Comparison of ENCODE assay signal across 8 cellular contexts in the genomic region with DNA sequence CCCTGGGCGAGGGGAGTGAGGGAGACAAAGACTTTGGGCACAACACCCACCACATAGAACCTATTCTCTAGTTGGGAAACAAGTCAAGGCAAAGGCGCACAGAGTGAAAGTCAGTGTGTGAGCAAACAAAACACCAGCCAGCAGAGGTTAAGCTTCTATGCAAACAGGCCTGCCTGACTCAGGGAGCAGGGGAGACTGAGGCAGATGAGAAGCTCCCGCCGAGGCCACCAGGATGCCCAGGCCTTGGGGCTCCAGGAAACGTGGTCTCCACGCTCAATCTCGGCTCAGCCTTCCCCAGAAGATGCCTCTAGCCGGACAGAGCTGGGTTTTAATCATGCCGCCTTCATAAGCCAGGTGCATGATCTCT.
DNase-seq lines count a peak whose midpoint lies in the region; ATAC-seq and TF ChIP-seq lines count a peak whose summit lies in the region.

No MANE protein-coding gene starts in this region.

- no peaks in the 10 kb centered on the region for H3K36me3 Mint-ChIP-seq in activated CD8-positive, alpha-beta T cell treated with anti-CD3 and anti-CD28 coated beads, Interleukin-2, amount 10 ng/mL, durations not matched to agents 7 days and 5 days (ENCODE audit: low read depth)
- no peaks in the 10 kb centered on the region for H3K36me3 Mint-ChIP-seq in natural killer cell treated with Interleukin-12 subunit alpha and Interleukin-12 subunit beta and Interleukin-15 and Interleukin-18, amount 100 ng/mL, for 72 hours

- H3K27me3 Mint-ChIP-seq in activated CD8-positive, alpha-beta T cell treated with anti-CD3 and anti-CD28 coated beads, Interleukin-2, amount 10 ng/mL, durations not matched to agents 7 days and 5 days (ENCODE audit: low read depth) = peaks cover 40% of the 10 kb centered on the region
- peaks cover 13 to 21% of the 10 kb centered on the region in 2 donors for H3K27me3 Mint-ChIP-seq in natural killer cell treated with Interleukin-12 subunit alpha and Interleukin-12 subunit beta and Interleukin-15 and Interleukin-18, amount 100 ng/mL, for 72 hours

- in situ Hi-C loops in GM13977 (cut with MboI; ENCODE audit: low pct_unique_long_range_greater_than_20kb, low sequenced_read_pairs, unreplicated experiment) = no loop called here

- peak; percentile 7 for ATAC-seq in HG02759 (IDR thresholded peaks at IDR 0.05; ENCODE audit: unreplicated experiment)
- ATAC-seq in activated CD8-positive, alpha-beta T cell treated with anti-CD3 and anti-CD28 coated beads, Interleukin-2, amount 10 ng/mL, durations not matched to agents 7 days and 5 days = peak; percentile 22
- ATAC-seq in natural killer cell treated with Interleukin-12 subunit alpha and Interleukin-12 subunit beta and Interleukin-15 and Interleukin-18, amount 100 ng/mL, for 72 hours = no peak

- POLR2A ChIA-PET in activated CD8-positive, alpha-beta T cell treated with anti-CD3 and anti-CD28 coated beads, Interleukin-2, amount 10 ng/mL, durations not matched to agents 7 days and 5 days (lab: Charles Lee) = no interaction called here

- TF ChIP-seq CTCF in GM13977 (IDR thresholded peaks at IDR 0.05; ENCODE audit: extremely low read depth, insufficient read depth, missing control alignments) = peak; percentile 27

- CTCF ChIA-PET in activated CD8-positive, alpha-beta T cell treated with anti-CD3 and anti-CD28 coated beads, Interleukin-2, amount 10 ng/mL, durations not matched to agents 7 days and 5 days (lab: Charles Lee) = interaction anchor here (0.5 to 5.2 kb wide), 39 partner anchors 8 to 558 kb away, joined by 3 to 41 read pairs (median 4); no protein-coding TSS in a partner anchor

- no peak overlapping the region for H3K4me3 Mint-ChIP-seq in activated CD8-positive, alpha-beta T cell treated with anti-CD3 and anti-CD28 coated beads, Interleukin-2, amount 10 ng/mL, durations not matched to agents 7 days and 5 days
- peak overlapping the region; percentile 73 for H3K4me3 Mint-ChIP-seq in natural killer cell treated with Interleukin-12 subunit alpha and Interleukin-12 subunit beta and Interleukin-15 and Interleukin-18, amount 100 ng/mL, for 72 hours

- no peaks in the 10 kb centered on the region for H3K9me3 Mint-ChIP-seq in activated CD8-positive, alpha-beta T cell treated with anti-CD3 and anti-CD28 coated beads, Interleukin-2, amount 10 ng/mL, durations not matched to agents 7 days and 5 days (ENCODE audit: insufficient read depth)
- H3K9me3 Mint-ChIP-seq in natural killer cell treated with Interleukin-12 subunit alpha and Interleukin-12 subunit beta and Interleukin-15 and Interleukin-18, amount 100 ng/mL, for 72 hours = no peaks in the 10 kb centered on the region

- no peak overlapping the region for H3K27ac Mint-ChIP-seq in activated CD8-positive, alpha-beta T cell treated with anti-CD3 and anti-CD28 coated beads, Interleukin-2, amount 10 ng/mL, durations not matched to agents 7 days and 5 days
- H3K27ac Mint-ChIP-seq in natural killer cell treated with Interleukin-12 subunit alpha and Interleukin-12 subunit beta and Interleukin-15 and Interleukin-18, amount 100 ng/mL, for 72 hours = no peak overlapping the region

- peaks cover 4% of the 10 kb centered on the region for H3K4me1 Mint-ChIP-seq in activated CD8-positive, alpha-beta T cell treated with anti-CD3 and anti-CD28 coated beads, Interleukin-2, amount 10 ng/mL, durations not matched to agents 7 days and 5 days (ENCODE audit: low read depth)
- peaks cover 6 to 8% of the 10 kb centered on the region in 2 donors for H3K4me1 Mint-ChIP-seq in natural killer cell treated with Interleukin-12 subunit alpha and Interleukin-12 subunit beta and Interleukin-15 and Interleukin-18, amount 100 ng/mL, for 72 hours (ENCODE audit: low read depth in 2 of 2)

- DNase-seq in GM13977 (ENCODE audit: low spot score) (no peak), germinal center (ENCODE audit: low spot score) (no peak), H4 (ENCODE audit: low spot score) (no peak), glomerular visceral epithelial cell (ENCODE audit: extremely low spot score) (no peak)
- no peak for DNase-seq in activated CD8-positive, alpha-beta T cell treated with anti-CD3 and anti-CD28 coated beads, Interleukin-2, amount 10 ng/mL, durations not matched to agents 7 days and 5 days
- DNase-seq in natural killer cell treated with Interleukin-12 subunit alpha and Interleukin-12 subunit beta and Interleukin-15 and Interleukin-18, amount 100 ng/mL, for 72 hours (ENCODE audit: low spot score) = no peak
- DNase-seq in activated effector memory CD4-positive, alpha-beta T cell treated with anti-CD3 and anti-CD28 coated beads, Interleukin-2, amount 50 U/mL, for 16 hours = no peak

Comparison
In these comparisons a context has a peak if more than half of its experiments do, and no peak if none do; other contexts are left out.
1. ATAC-seq: peak in HG02759 (single experiment) and activated CD8-positive, alpha-beta T cell treated with anti-CD3 and anti-CD28 coated beads, Interleukin-2, amount 10 ng/mL, durations not matched to agents 7 days and 5 days (single experiment); none in natural killer cell treated with Interleukin-12 subunit alpha and Interleukin-12 subunit beta and Interleukin-15 and Interleukin-18, amount 100 ng/mL, for 72 hours (0 of 2).